ENCODE assay signal across 8 cellular contexts in the genomic region with DNA sequence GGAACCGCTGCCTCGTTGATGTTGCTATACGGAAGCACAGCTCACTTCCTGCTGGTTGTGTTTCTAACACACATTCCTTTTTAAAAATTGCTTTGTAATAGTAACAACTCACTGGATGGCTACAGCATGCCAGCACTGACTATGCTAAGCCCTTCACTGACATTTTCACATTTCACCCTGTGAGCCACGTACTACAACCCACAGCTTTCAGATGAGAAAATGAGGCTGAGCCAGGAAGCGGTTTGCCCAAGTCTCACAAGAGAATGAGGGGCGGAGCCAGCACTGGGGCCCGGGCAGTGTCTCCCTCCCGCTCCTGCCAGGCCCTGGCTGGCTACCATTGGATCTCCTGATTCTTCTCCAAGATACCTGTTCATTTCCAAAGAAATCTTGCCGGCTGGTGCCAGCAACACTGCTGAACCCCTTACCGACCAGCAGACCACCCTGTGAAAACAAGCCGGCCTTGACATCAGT. TPM values are rescaled to one million over a fixed set of nuclear protein-coding genes. Genes with fewer than 3 reads are reported as not detected.
DNase-seq lines count a peak whose midpoint lies in the region; ATAC-seq and TF ChIP-seq lines count a peak whose summit lies in the region.

No MANE protein-coding gene starts in this region.

- peak overlapping the region; percentile 65 for H3K27ac ChIP-seq in OCI-LY1 (ENCODE audit: low read depth, low read length, poor library complexity, severe bottlenecking)
- peak overlapping the region; percentile 85 for H3K27ac ChIP-seq in osteoblast (ENCODE audit: low read depth, low read length)
- H3K27ac ChIP-seq in thoracic aorta = peak overlapping the region in 1 of 2 donors; percentile 21

- H3K4me1 ChIP-seq in OCI-LY1 (ENCODE audit: insufficient read depth, low read length, severe bottlenecking) (peaks cover 15% of the 10 kb centered on the region), osteoblast (ENCODE audit: insufficient read depth, low read length) (peaks cover 18% of the 10 kb centered on the region), thoracic aorta (ENCODE audit: control insufficient read depth in 1 of 2, low read depth in 2 of 2) (peaks cover 8 to 20% of the 10 kb centered on the region in 2 donors)

- no peaks in the 10 kb centered on the region for H3K9me2 ChIP-seq in OCI-LY1 (ENCODE audit: low read depth, low read length)

- TF ChIP-seq CTCF in OCI-LY1 (IDR thresholded peaks at IDR 0.05; ENCODE audit: low read length) (no peak), osteoblast (IDR thresholded peaks at IDR 0.05; ENCODE audit: extremely low read depth, low read depth, low read length) (no peak), thoracic aorta (IDR thresholded peaks at IDR 0.05) (no peak)

- ATAC-seq in HG03060 (IDR thresholded peaks at IDR 0.05; ENCODE audit: low read depth, unreplicated experiment) = peak; percentile 50
- peak; percentile 66 for ATAC-seq in thoracic aorta (ENCODE audit: insufficient number of reproducible peaks, low FRiP score, low read depth)

- DNase-seq in NCI-H2227 (lab: John Stamatoyannopoulos, UW; ENCODE audit: unreplicated experiment) (peak; percentile 20), NCI-H2227 treated with DMSO at 0.1 percent for 48 hours (lab: John Stamatoyannopoulos, UW) (no peak), fibroblast of peridontal ligament (ENCODE audit: extremely low read depth) (peak; percentile 80), osteoblast (ENCODE audit: insufficient read length, low spot score, missing footprints) (peak; percentile 96), thoracic aorta (ENCODE audit: low spot score) (peak; percentile 51)
- DNase-seq in activated T-cell treated with anti-CD3 and anti-CD28 coated beads, Interleukin-2, amount 50 U/mL, for 48 hours = peak; percentile 90 to 92

- peak overlapping the region; percentile 50 for H3K9ac ChIP-seq in OCI-LY1 (ENCODE audit: low read length)

- H3K79me2 ChIP-seq in OCI-LY1 (ENCODE audit: insufficient read depth, low read length) (no peaks in the 10 kb centered on the region), osteoblast (ENCODE audit: insufficient read depth, low read length) (no peaks in the 10 kb centered on the region)

- H3K4me3 ChIP-seq in OCI-LY1 (ENCODE audit: low read depth, low read length, poor library complexity, severe bottlenecking) = peak overlapping the region; percentile 26
- peak overlapping the region; percentile 41 for H3K4me3 ChIP-seq in osteoblast (ENCODE audit: insufficient read depth, low read length)
- peak overlapping the region; percentile 50 for H3K4me3 ChIP-seq in thoracic aorta

- no peaks in the 10 kb centered on the region for H3K27me3 ChIP-seq in OCI-LY1 (ENCODE audit: insufficient read depth, low read length)
- no peaks in the 10 kb centered on the region for H3K27me3 ChIP-seq in osteoblast (ENCODE audit: insufficient read depth, low read length)
- no peaks in the 10 kb centered on the region for H3K27me3 ChIP-seq in thoracic aorta (replicated peaks; ENCODE audit: insufficient read depth)

- H3K9me3 ChIP-seq in OCI-LY1 (ENCODE audit: low read length) = no peaks in the 10 kb centered on the region
- no peaks in the 10 kb centered on the region for H3K9me3 ChIP-seq in osteoblast (ENCODE audit: low read depth, low read length)
- no peaks in the 10 kb centered on the region for H3K9me3 ChIP-seq in thoracic aorta

- H4K20me1 ChIP-seq in OCI-LY1 (ENCODE audit: insufficient read depth, low read length) = no peaks in the 10 kb centered on the region
- H4K20me1 ChIP-seq in osteoblast (ENCODE audit: insufficient read depth, low read length) = no peaks in the 10 kb centered on the region

- H3K36me3 ChIP-seq in OCI-LY1 (ENCODE audit: insufficient read depth, low read length) (peaks cover 16% of the 10 kb centered on the region), osteoblast (ENCODE audit: insufficient read depth, low read length) (peaks cover 12% of the 10 kb centered on the region), thoracic aorta (no peaks in the 10 kb centered on the region)

- H3K4me2 ChIP-seq in OCI-LY1 (ENCODE audit: low read length) (peak overlapping the region; percentile 59), osteoblast (ENCODE audit: insufficient read depth, low read length) (peak overlapping the region; percentile 62)

- H2AFZ ChIP-seq in OCI-LY1 (ENCODE audit: low read length) (peak overlapping the region; percentile 91; the same call in 1 of the 2 replicates), osteoblast (ENCODE audit: low read length) (peak overlapping the region; percentile 77)

- no peaks in the 10 kb centered on the region for H3F3A ChIP-seq in OCI-LY1 (ENCODE audit: insufficient read depth, low read length)

RNA-seq across cellular contexts. Expression of gene FAM78A, which starts 38.3 kb away (rescaled TPM):
- 0.36 and 0.59 TPM in 2 replicates for total RNA-seq in osteoblast
- total RNA-seq in thoracic aorta = 1 to 10 TPM; 5.0 to 5.7 TPM

RNA-seq across cellular contexts. Expression of gene PLPP7, which starts 51.6 kb away (rescaled TPM):
- total RNA-seq in osteoblast (16.3 and 18.0 TPM in 2 replicates), thoracic aorta (10 to 100 TPM; 14.2 to 29.0 TPM)
